8 cellular contexts compared by ENCODE assay signal in the genomic region with DNA sequence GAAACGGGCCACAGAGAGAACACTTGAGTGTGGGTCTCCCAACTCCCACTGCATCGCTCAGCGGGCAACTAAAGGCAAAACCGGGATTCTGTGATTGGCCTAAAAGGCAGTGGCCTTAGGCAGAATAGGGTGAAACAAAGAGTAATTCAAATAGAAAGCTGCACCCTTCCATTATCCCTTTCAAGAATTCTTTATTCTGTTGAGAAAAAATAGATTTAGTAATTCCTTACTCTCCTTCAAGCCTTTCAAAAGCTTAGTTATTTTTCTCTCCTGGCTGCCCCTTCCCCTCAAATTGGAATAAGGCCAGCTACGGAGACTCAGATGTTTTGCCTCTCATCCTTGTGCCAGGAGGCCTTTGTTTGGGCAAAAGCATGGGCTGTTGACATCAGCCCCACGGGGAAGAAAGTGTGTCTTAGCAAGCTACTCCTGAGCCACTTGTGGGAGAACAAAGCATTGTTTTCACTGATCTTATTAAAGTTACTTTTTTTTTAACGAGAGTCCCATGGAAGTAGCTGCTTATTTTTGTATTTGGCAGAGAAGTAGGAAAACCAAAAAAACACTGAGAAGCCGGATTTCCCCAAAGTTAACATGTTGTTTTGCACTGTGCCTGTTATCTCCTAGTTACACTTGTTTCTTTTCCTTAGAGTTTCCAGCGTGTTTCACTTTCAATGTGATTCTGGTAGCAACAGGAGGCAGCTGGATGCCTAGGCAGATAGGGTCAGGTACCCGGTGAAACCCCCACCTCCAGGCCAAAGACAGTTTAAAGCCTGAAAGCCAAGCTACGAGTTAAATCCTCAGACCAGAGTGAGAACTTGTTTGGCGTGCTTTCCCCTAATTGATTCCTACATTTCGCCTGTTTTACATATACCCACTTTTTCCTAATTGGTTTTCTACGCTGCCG. TPM values are rescaled to one million over a fixed set of nuclear protein-coding genes. Genes with fewer than 3 reads are reported as not detected.
DNase-seq lines count a peak whose midpoint lies in the region; ATAC-seq and TF ChIP-seq lines count a peak whose summit lies in the region.

No MANE protein-coding gene starts in this region.

- intact Hi-C loops in activated B cell treated with CpG ODN at 0.5 μM for 24 hours (cut with micrococcal nuclease): loop anchor here (5.0 kb wide), 2 partner anchors 55 to 220 kb away; no protein-coding TSS in a partner anchor

- DNase-seq in activated B cell treated with CpG ODN at 0.5 μM for 24 hours: no peak
- DNase-seq in renal cortical epithelial cell (ENCODE audit: low read depth): peak; percentile 28
- DNase-seq in GM19240 (ENCODE audit: insufficient read length, low spot score): no peak
- no peak for DNase-seq in stimulated activated CD4-positive, alpha-beta T cell treated with anti-CD3 and anti-CD28 coated beads, Interleukin-12 subunit alpha, Interleukin-12 subunit beta, amount 100 ng/mL, for 4 hours
- no peak for DNase-seq in stimulated activated CD4-positive, alpha-beta T cell treated with anti-CD3 and anti-CD28 coated beads, Interleukin-1b, Interleukin-23, amount 100 ng/mL, for 48 hours
- DNase-seq in NCI-H1048 (lab: John Stamatoyannopoulos, UW): no peak

- peaks cover 0 to 47% (median 7%) of the 10 kb centered on the region in 3 donors for H3K4me1 ChIP-seq in gastroesophageal sphincter

- H3K4me3 ChIP-seq in gastroesophageal sphincter: peak overlapping the region; percentile 41 to 72

- no peaks in the 10 kb centered on the region for H3K36me3 ChIP-seq in gastroesophageal sphincter

- TF ChIP-seq CTCF in activated B cell treated with CpG ODN at 0.5 μM for 24 hours (IDR thresholded peaks at IDR 0.05) (no peak), gastroesophageal sphincter (IDR thresholded peaks at IDR 0.05) (no peak)

- CTCF ChIA-PET in activated B cell treated with CpG ODN at 0.5 μM for 24 hours (lab: Charles Lee): interaction anchor here (0.6 to 5.9 kb wide), 17 partner anchors 9 to 233 kb away, joined by 3 to 54 read pairs (median 4); partner anchors contain the start of gene RPL39L

- 38 to 55% methylated on average over 8 to 14 of the region's 15 CpGs for WGBS in gastroesophageal sphincter (ENCODE audit: low coverage in 1 of 2), 2 donors

- H3K27ac Mint-ChIP-seq in IgD-negative memory B cell (peak overlapping the region; percentile 90 to 99 (median 97)), activated B cell treated with CpG ODN at 0.5 μM for 24 hours (peak overlapping the region; percentile 94)

- H3K9me3 ChIP-seq in gastroesophageal sphincter: no peaks in the 10 kb centered on the region

- no peaks in the 10 kb centered on the region for H3K27me3 Mint-ChIP-seq in IgD-negative memory B cell
- H3K27me3 Mint-ChIP-seq in activated B cell treated with CpG ODN at 0.5 μM for 24 hours: no peaks in the 10 kb centered on the region

- H3K4me1 Mint-ChIP-seq in IgD-negative memory B cell: peaks cover 40 to 53% (median 49%) of the 10 kb centered on the region in 3 donors
- H3K4me1 Mint-ChIP-seq in activated B cell treated with CpG ODN at 0.5 μM for 24 hours: peaks cover 58% of the 10 kb centered on the region

- H3K36me3 Mint-ChIP-seq in IgD-negative memory B cell (peaks cover 7% of the 10 kb centered on the region), activated B cell treated with CpG ODN at 0.5 μM for 24 hours (ENCODE audit: low read depth) (peaks cover 57% of the 10 kb centered on the region)

- TF ChIP-seq POLR2A in gastroesophageal sphincter (IDR thresholded peaks at IDR 0.05): no peak

- ATAC-seq in activated B cell treated with CpG ODN at 0.5 μM for 24 hours (ENCODE audit: low read depth) (no peak), gastroesophageal sphincter (peak; percentile 21)

- H3K4me3 Mint-ChIP-seq in IgD-negative memory B cell (peak overlapping the region; percentile 93 to 100 (median 100)), activated B cell treated with CpG ODN at 0.5 μM for 24 hours (peak overlapping the region; percentile 98)

- TF ChIP-seq EP300 in gastroesophageal sphincter (IDR thresholded peaks at IDR 0.05): no peak

- peaks cover 27% of the 10 kb centered on the region for H3K27me3 ChIP-seq in gastroesophageal sphincter

- POLR2A ChIA-PET in activated B cell treated with CpG ODN at 0.5 μM for 24 hours (lab: Charles Lee): interaction anchor here (0.6 to 6.5 kb wide), 26 partner anchors 10 to 995 kb away, joined by 3 to 77 read pairs (median 9); partner anchors contain the start of genes EIF4A2 and TRA2B

- H3K27ac ChIP-seq in gastroesophageal sphincter: peak overlapping the region; percentile 26 to 81 (median 78)

- H3K9me3 Mint-ChIP-seq in IgD-negative memory B cell (no peaks in the 10 kb centered on the region), activated B cell treated with CpG ODN at 0.5 μM for 24 hours (no peaks in the 10 kb centered on the region)

RNA-seq across cellular contexts. Expression of gene ST6GAL1, which starts 2.2 kb away (rescaled TPM):
- 257 TPM for polyA plus RNA-seq in IgD-negative memory B cell
- total RNA-seq in activated B cell treated with CpG ODN at 0.5 μM for 24 hours: 294 and 328 TPM in 2 replicates
- total RNA-seq in gastroesophageal sphincter: 10 to 100 TPM; 18.0 to 32.2 (median 20.9) TPM
- total RNA-seq in renal cortical epithelial cell: 14.6 and 40.3 TPM in 2 replicates
